Comparison of ENCODE assay signal across 8 cellular contexts in genomic region chr14:73786632-73786941, GRCh38.
DNase-seq lines count a peak whose midpoint lies in the region; ATAC-seq lines count a peak whose summit lies in the region.

No MANE protein-coding gene starts in this region.

- peaks cover 8% of the 10 kb centered on the region for H3K36me3 Mint-ChIP-seq in activated naive CD8-positive, alpha-beta T cell treated with anti-CD3 and anti-CD28 coated beads, Interleukin-2, amount 50 U/mL, for 24 hours (ENCODE audit: low read depth)

- H3K9ac ChIP-seq in iPS-15b (ENCODE audit: low read depth, low read length) (no peak overlapping the region), skeletal muscle satellite cell (ENCODE audit: low read depth, low read length) (peak overlapping the region; percentile 94)

- H3K4me2 ChIP-seq in skeletal muscle satellite cell (ENCODE audit: low read length) = peak overlapping the region; percentile 91

- H3K9me3 Mint-ChIP-seq in activated naive CD8-positive, alpha-beta T cell treated with anti-CD3 and anti-CD28 coated beads, Interleukin-2, amount 50 U/mL, for 24 hours = no peaks in the 10 kb centered on the region

- H3K36me3 ChIP-seq in iPS-15b (ENCODE audit: control insufficient read depth, insufficient read depth, low read length) = no peaks in the 10 kb centered on the region
- H3K36me3 ChIP-seq in skeletal muscle satellite cell (ENCODE audit: insufficient read depth, low read length) = no peaks in the 10 kb centered on the region

- peaks cover 64% of the 10 kb centered on the region for H3K4me1 Mint-ChIP-seq in activated naive CD8-positive, alpha-beta T cell treated with anti-CD3 and anti-CD28 coated beads, Interleukin-2, amount 50 U/mL, for 24 hours

- H3K4me1 ChIP-seq in iPS-15b (ENCODE audit: control insufficient read depth, insufficient read depth, low read length) (peaks cover 5% of the 10 kb centered on the region), skeletal muscle satellite cell (ENCODE audit: control insufficient read depth, insufficient read depth, low read length) (peaks cover 68% of the 10 kb centered on the region)

- ATAC-seq in activated naive CD8-positive, alpha-beta T cell treated with anti-CD3 and anti-CD28 coated beads, Interleukin-2, amount 50 U/mL, for 24 hours = peak; percentile 3
- no peak for ATAC-seq in GM19324 (IDR thresholded peaks at IDR 0.05; ENCODE audit: low FRiP score, unreplicated experiment)

- peak overlapping the region; percentile 89 for H3K4me3 Mint-ChIP-seq in activated naive CD8-positive, alpha-beta T cell treated with anti-CD3 and anti-CD28 coated beads, Interleukin-2, amount 50 U/mL, for 24 hours

- DNase-seq in SIG-M5 treated with dmso at 0.1 percent for 504 hours (lab: John Stamatoyannopoulos, UW; ENCODE audit: unreplicated experiment) (peak; percentile 24), SIG-M5 (lab: John Stamatoyannopoulos, UW) (no peak), HK-2 (ENCODE audit: unreplicated experiment) (peak; percentile 56), T1000 (lab: John Stamatoyannopoulos, UW) (no peak)
- peak; percentile 41 for DNase-seq in activated naive CD8-positive, alpha-beta T cell treated with anti-CD3 and anti-CD28 coated beads, Interleukin-2, amount 50 U/mL, for 24 hours

- H3K27me3 Mint-ChIP-seq in activated naive CD8-positive, alpha-beta T cell treated with anti-CD3 and anti-CD28 coated beads, Interleukin-2, amount 50 U/mL, for 24 hours = no peaks in the 10 kb centered on the region

- peaks cover 81% of the 10 kb centered on the region for H3K27me3 ChIP-seq in iPS-15b (ENCODE audit: control insufficient read depth, insufficient read depth, low read length)
- no peaks in the 10 kb centered on the region for H3K27me3 ChIP-seq in skeletal muscle satellite cell (ENCODE audit: control insufficient read depth, insufficient read depth, low read length)

- H3K4me3 ChIP-seq in iPS-15b (ENCODE audit: low read depth, low read length) = peak overlapping the region; percentile 66
- H3K4me3 ChIP-seq in skeletal muscle satellite cell (ENCODE audit: low read length) = peak overlapping the region; percentile 74

- H3K27ac Mint-ChIP-seq in activated naive CD8-positive, alpha-beta T cell treated with anti-CD3 and anti-CD28 coated beads, Interleukin-2, amount 50 U/mL, for 24 hours = peak overlapping the region; percentile 87

- H3K9me3 ChIP-seq in iPS-15b (ENCODE audit: control insufficient read depth, insufficient read depth, low read length) = no peaks in the 10 kb centered on the region
- no peaks in the 10 kb centered on the region for H3K9me3 ChIP-seq in skeletal muscle satellite cell (replicated peaks; ENCODE audit: low read length)

Comparison
In these comparisons a context has a peak if more than half of its experiments do, and no peak if none do; other contexts are left out.
1. DNase-seq: peak in SIG-M5 treated with dmso at 0.1 percent for 504 hours (single experiment), HK-2 (single experiment) and activated naive CD8-positive, alpha-beta T cell treated with anti-CD3 and anti-CD28 coated beads, Interleukin-2, amount 50 U/mL, for 24 hours (single experiment); none in SIG-M5 (single experiment) and T1000 (single experiment).